Comparison of ENCODE assay signal across 19 cellular contexts in the genomic region with DNA sequence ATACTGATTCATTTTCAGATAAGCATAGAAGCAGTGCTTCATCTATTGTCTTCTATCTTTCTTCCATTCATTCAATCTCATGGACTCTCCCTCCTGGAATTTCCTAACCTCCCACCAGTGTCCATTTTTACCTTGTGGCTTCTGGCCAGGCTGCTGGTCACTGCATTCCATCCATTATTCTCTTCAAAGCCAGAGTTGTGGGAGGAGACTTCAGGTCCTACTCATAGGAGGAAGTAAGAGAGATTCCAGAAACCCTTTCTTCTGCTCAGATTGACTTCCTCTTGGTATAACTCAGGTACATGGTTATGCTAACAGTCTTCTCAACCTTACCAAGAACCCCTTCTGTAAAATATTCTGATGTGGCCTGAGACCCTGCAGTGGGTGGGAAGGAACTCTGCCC.
DNase-seq lines count a peak whose midpoint lies in the region; ATAC-seq and TF ChIP-seq lines count a peak whose summit lies in the region.
"Had no signal": no experiment of that assay in that cellular context is flagged by ENCODE, and none has a peak within 500 bp of the region (broad histone marks: within the 10 kb centered on the region; RNA-seq: fewer than 3 reads in every experiment).

No MANE protein-coding gene starts in this region.

- H4K8ac ChIP-seq in trophoblast cell (ENCODE audit: low read depth, low read length), result no peak overlapping the region

- H4K20me1 ChIP-seq in PC-3 (ENCODE audit: low read length), result no peaks in the 10 kb centered on the region

- BruUV-seq in PC-3 (replicated peaks; lab: Mats Ljungman, UMichigan), result no TSS peak

- no peak for TF ChIP-seq CTCF in PC-3 (conservative IDR thresholded peaks at IDR 0.05; ENCODE audit: low read depth, low read length)

- no peaks in the 10 kb centered on the region for H3K79me2 ChIP-seq in PC-3 (ENCODE audit: low read length)
- H3K79me2 ChIP-seq in trophoblast cell (ENCODE audit: control insufficient read depth, insufficient read depth, low read length, poor library complexity), result no peaks in the 10 kb centered on the region

- H3K18ac ChIP-seq in trophoblast cell (ENCODE audit: low read length), result no peak overlapping the region

- POLR2A ChIA-PET in PC-3 (lab: Charles Lee; ENCODE audit: unreplicated experiment), result no interaction called here
- POLR2A ChIA-PET in activated CD4-positive, alpha-beta memory T cell treated with anti-CD3 and anti-CD28 coated beads for 36 hours (lab: Charles Lee), result no interaction called here

- no peak overlapping the region for H4K12ac ChIP-seq in trophoblast cell (ENCODE audit: low read depth, low read length)

- no peak overlapping the region for H3K14ac ChIP-seq in trophoblast cell (ENCODE audit: low read length)

- DNase-seq in ELR (ENCODE audit: low read depth), result peak; percentile 35
- DNase-seq in PC-3, result peak; percentile 69
- peak; percentile 68 for DNase-seq in dermis blood vessel endothelial cell
- DNase-seq in trophoblast cell, result peak; percentile 51 to 83
- DNase-seq in CD1c-positive myeloid dendritic cell (ENCODE audit: extremely low spot score), result no peak
- DNase-seq in activated CD4-positive, alpha-beta memory T cell treated with anti-CD3 and anti-CD28 coated beads for 36 hours, result no peak
- DNase-seq: activated CD4-positive, CD25-positive, alpha-beta regulatory T cell; CD4-positive, alpha-beta memory T cell; cerebellar nuclear complex; glutamatergic neuron; Karpas-422; NCI-H1436 treated with DMSO at 0.1 percent for 48 hours; NCI-H446; OCI-M1; T-helper 1 cell had no signal

- H3K23ac ChIP-seq in trophoblast cell (ENCODE audit: low read length), result no peak overlapping the region

- H3K4me1 ChIP-seq in PC-3 (ENCODE audit: insufficient read depth, low read length) (peaks cover 33% of the 10 kb centered on the region), trophoblast cell (ENCODE audit: control insufficient read depth in 1 of 2, insufficient read depth in 2 of 2, low read length in 2 of 2) (peaks cover 3 to 6% of the 10 kb centered on the region in 2 experiments)
- H3K4me1 ChIP-seq: suprapubic skin had no signal

- H3K36me3 ChIP-seq in PC-3 (ENCODE audit: low read depth, low read length), result no peaks in the 10 kb centered on the region
- no peaks in the 10 kb centered on the region for H3K36me3 ChIP-seq in trophoblast cell (ENCODE audit: control insufficient read depth in 1 of 2, insufficient read depth in 2 of 2, low read length in 2 of 2)
- H3K36me3 ChIP-seq: suprapubic skin had no signal

- no peak overlapping the region for H2BK120ac ChIP-seq in trophoblast cell (ENCODE audit: insufficient read depth, low read length, poor library complexity)

- no peak overlapping the region for H3K27ac ChIP-seq in PC-3 (ENCODE audit: low read length)
- H3K27ac ChIP-seq in trophoblast cell (ENCODE audit: low read depth, low read length), result peak overlapping the region; percentile 16
- H3K27ac ChIP-seq: suprapubic skin had no signal

- H2AFZ ChIP-seq in PC-3 (ENCODE audit: low read length) (no peak overlapping the region), trophoblast cell (ENCODE audit: insufficient read depth, low read length, poor library complexity) (no peak overlapping the region)

- intact Hi-C loops in PC-3 (cut with micrococcal nuclease), result no loop called here
- intact Hi-C loops in activated CD4-positive, alpha-beta memory T cell treated with anti-CD3 and anti-CD28 coated beads for 36 hours (cut with micrococcal nuclease), result no loop called here

- CTCF ChIA-PET in PC-3 (lab: Charles Lee), result no interaction called here
- CTCF ChIA-PET in activated CD4-positive, alpha-beta memory T cell treated with anti-CD3 and anti-CD28 coated beads for 36 hours (lab: Charles Lee), result no interaction called here

- no peak overlapping the region for H3K4me2 ChIP-seq in PC-3 (ENCODE audit: low read length)
- no peak overlapping the region for H3K4me2 ChIP-seq in trophoblast cell (ENCODE audit: low read length)

- H3K9me3 ChIP-seq in PC-3 (ENCODE audit: low read length) (no peaks in the 10 kb centered on the region), trophoblast cell (ENCODE audit: insufficient read depth, low read depth, low read length) (no peaks in the 10 kb centered on the region)
- H3K9me3 ChIP-seq: suprapubic skin had no signal

- H2BK5ac ChIP-seq in trophoblast cell (ENCODE audit: low read depth, low read length, poor library complexity), result no peak overlapping the region

- no peaks in the 10 kb centered on the region for H3K9me2 ChIP-seq in PC-3 (replicated peaks; ENCODE audit: low read length)

- H3K4me1 Mint-ChIP-seq in activated CD4-positive, alpha-beta memory T cell treated with anti-CD3 and anti-CD28 coated beads for 36 hours (ENCODE audit: low read depth), result no peaks in the 10 kb centered on the region
- H3K4me1 Mint-ChIP-seq: CD4-positive, alpha-beta memory T cell had no signal

- ATAC-seq in PC-3, result no peak
- no peak for ATAC-seq in GM21737 (IDR thresholded peaks at IDR 0.05; ENCODE audit: unreplicated experiment)
- ATAC-seq: activated naive CD4-positive, alpha-beta T cell treated with anti-CD3 and anti-CD28 coated beads, Interleukin-2, amount 50 U/mL, for 72 hours had no signal

- H3K4me3 ChIP-seq in PC-3 (ENCODE audit: low read length), result no peak overlapping the region
- no peak overlapping the region for H3K4me3 ChIP-seq in trophoblast cell (ENCODE audit: low read depth, low read length)
- H3K4me3 ChIP-seq: suprapubic skin had no signal

- H3K4me3 Mint-ChIP-seq in activated CD4-positive, alpha-beta memory T cell treated with anti-CD3 and anti-CD28 coated beads for 36 hours, result no peak overlapping the region
- H3K4me3 Mint-ChIP-seq: CD4-positive, alpha-beta memory T cell had no signal

- H2BK12ac ChIP-seq in trophoblast cell (ENCODE audit: low read length), result no peak overlapping the region

- no peak overlapping the region for H4K91ac ChIP-seq in trophoblast cell (ENCODE audit: low read depth, low read length)

- H3K27me3 Mint-ChIP-seq in activated CD4-positive, alpha-beta memory T cell treated with anti-CD3 and anti-CD28 coated beads for 36 hours, result no peaks in the 10 kb centered on the region
- H3K27me3 Mint-ChIP-seq: progenitor cell of endocrine pancreas had no signal

- H2AK5ac ChIP-seq in trophoblast cell (ENCODE audit: low read length), result no peak overlapping the region

- H3K9ac ChIP-seq in PC-3 (ENCODE audit: low read length) (no peak overlapping the region), trophoblast cell (ENCODE audit: low read length) (no peak overlapping the region)

- no peaks in the 10 kb centered on the region for H3K79me1 ChIP-seq in trophoblast cell (ENCODE audit: low read length)

- no peaks in the 10 kb centered on the region for H3F3A ChIP-seq in PC-3 (ENCODE audit: low read length, unreplicated experiment)

- no peak overlapping the region for H3K27ac Mint-ChIP-seq in activated CD4-positive, alpha-beta memory T cell treated with anti-CD3 and anti-CD28 coated beads for 36 hours
- H3K27ac Mint-ChIP-seq: activated naive CD4-positive, alpha-beta T cell treated with anti-CD3 and anti-CD28 coated beads, Interleukin-2, amount 50 U/mL, for 72 hours; CD4-positive, alpha-beta memory T cell; progenitor cell of endocrine pancreas had no signal

- no peaks in the 10 kb centered on the region for H3K27me3 ChIP-seq in PC-3 (ENCODE audit: low read length)
- H3K27me3 ChIP-seq in trophoblast cell (ENCODE audit: insufficient read depth, low read length), result no peaks in the 10 kb centered on the region
- H3K27me3 ChIP-seq: suprapubic skin had no signal

- H3K9me3 Mint-ChIP-seq in activated CD4-positive, alpha-beta memory T cell treated with anti-CD3 and anti-CD28 coated beads for 36 hours, result no peaks in the 10 kb centered on the region
- H3K9me3 Mint-ChIP-seq: activated naive CD4-positive, alpha-beta T cell treated with anti-CD3 and anti-CD28 coated beads, Interleukin-2, amount 50 U/mL, for 72 hours had no signal

- no peaks in the 10 kb centered on the region for H3K36me3 Mint-ChIP-seq in activated CD4-positive, alpha-beta memory T cell treated with anti-CD3 and anti-CD28 coated beads for 36 hours
- H3K36me3 Mint-ChIP-seq: activated naive CD4-positive, alpha-beta T cell treated with anti-CD3 and anti-CD28 coated beads, Interleukin-2, amount 50 U/mL, for 72 hours; CD4-positive, alpha-beta memory T cell had no signal

- H3K4ac ChIP-seq in trophoblast cell (ENCODE audit: low read depth, low read length), result no peak overlapping the region

Comparison
In these comparisons a context has a peak if more than half of its experiments do, and no peak if none do; other contexts are left out.
1. DNase-seq: peak in ELR (single experiment), PC-3 (single experiment), dermis blood vessel endothelial cell (single experiment) and trophoblast cell (2 of 2); none in CD1c-positive myeloid dendritic cell (single experiment) and activated CD4-positive, alpha-beta memory T cell treated with anti-CD3 and anti-CD28 coated beads for 36 hours (single experiment).